In the genomic region with DNA sequence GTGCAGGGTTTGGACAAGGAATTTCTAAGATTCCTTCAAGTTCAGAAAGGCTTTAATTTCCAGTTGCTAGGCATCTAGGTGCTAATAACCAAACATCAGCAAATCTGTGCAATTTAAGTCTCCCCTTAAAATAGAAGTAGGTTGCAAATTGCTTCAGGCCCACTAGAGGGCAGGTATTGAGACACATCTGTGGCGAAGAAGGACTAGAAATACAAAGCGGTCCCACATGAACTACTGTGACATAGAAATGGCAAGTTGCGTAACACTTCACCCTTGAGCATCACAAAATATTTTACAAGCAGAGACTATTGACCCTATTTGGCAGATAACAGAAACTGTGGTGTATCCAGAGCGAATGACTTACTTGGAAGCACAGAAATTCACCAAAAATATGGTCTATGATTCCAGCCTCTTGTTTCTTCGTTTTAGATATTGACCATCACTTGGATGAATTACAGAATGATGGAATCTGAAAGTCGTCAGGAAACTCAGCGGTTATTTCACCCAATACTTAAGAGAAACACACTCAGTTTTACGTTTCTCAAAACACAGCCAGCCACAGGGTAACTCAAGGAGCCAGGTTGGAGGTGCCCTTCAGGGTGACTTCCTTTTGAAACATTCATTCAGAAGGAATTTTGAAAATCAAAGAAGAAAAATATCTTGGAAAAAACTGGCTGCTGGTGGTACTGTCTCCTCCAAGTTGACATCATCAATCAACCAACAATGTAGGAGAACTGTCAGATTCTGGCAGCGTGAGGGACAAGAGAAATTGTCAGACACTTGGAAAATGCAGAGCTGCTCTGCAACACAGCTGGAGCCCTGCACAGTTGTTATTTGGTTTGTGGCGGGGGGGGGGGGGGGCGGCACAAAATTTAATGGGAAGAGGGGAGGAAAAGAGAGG, we compare ENCODE assay signal across 8 cellular contexts.
DNase-seq lines count a peak whose midpoint lies in the region; ATAC-seq and TF ChIP-seq lines count a peak whose summit lies in the region.

No MANE protein-coding gene starts in this region.

- TF ChIP-seq CTCF in omental fat pad (IDR thresholded peaks at IDR 0.05), result no peak

- DNase-seq in activated CD4-positive, alpha-beta T cell treated with anti-CD3 and anti-CD28 coated beads for 48 hours, result peak; percentile 2
- no peak for DNase-seq in activated CD4-positive, alpha-beta T cell treated with anti-CD3 and anti-CD28 coated beads, Interleukin-2, amount 50 U/mL, for 1 hour
- peak; percentile 50 for DNase-seq in SW480 (ENCODE audit: low spot score)
- DNase-seq in left kidney (ENCODE audit: low read depth, low spot score), result peak; percentile 49
- no peak for DNase-seq in omental fat pad (ENCODE audit: low spot score)
- no peak for DNase-seq in inferior parietal cortex (ENCODE audit: extremely low spot score)
- no peak for DNase-seq in activated CD8-positive, alpha-beta memory T cell treated with anti-CD3 and anti-CD28 coated beads, Interleukin-2, amount 50 U/mL, for 4 hours

- ATAC-seq in HG03378 (IDR thresholded peaks at IDR 0.05; ENCODE audit: unreplicated experiment), result peak; percentile 62
- ATAC-seq in omental fat pad (ENCODE audit: low FRiP score), result no peak

Comparison
In these comparisons a context has a peak if more than half of its experiments do, and no peak if none do; other contexts are left out.
1. DNase-seq: peak in activated CD4-positive, alpha-beta T cell treated with anti-CD3 and anti-CD28 coated beads for 48 hours (single experiment), SW480 (single experiment) and left kidney (single experiment); none in activated CD4-positive, alpha-beta T cell treated with anti-CD3 and anti-CD28 coated beads, Interleukin-2, amount 50 U/mL, for 1 hour (single experiment), omental fat pad (single experiment), inferior parietal cortex (single experiment) and activated CD8-positive, alpha-beta memory T cell treated with anti-CD3 and anti-CD28 coated beads, Interleukin-2, amount 50 U/mL, for 4 hours (single experiment).